11 cellular contexts compared by ENCODE assay signal in genomic region chr10:60446855-60447254, GRCh38. TPM values are rescaled to one million over a fixed set of nuclear protein-coding genes. Genes with fewer than 3 reads are reported as not detected.
DNase-seq lines count a peak whose midpoint lies in the region; ATAC-seq, FAIRE-seq and TF ChIP-seq lines count a peak whose summit lies in the region.
"Had no signal": no experiment of that assay in that cellular context is flagged by ENCODE, and none has a peak within 500 bp of the region (broad histone marks: within the 10 kb centered on the region; RNA-seq: fewer than 3 reads in every experiment).

No MANE protein-coding gene starts in this region.

- no peaks in the 10 kb centered on the region for H4K20me1 ChIP-seq in hepatocyte (ENCODE audit: insufficient read depth, poor library complexity, severe bottlenecking)

- H3K27me3 ChIP-seq in heart left ventricle: no peaks in the 10 kb centered on the region
- no peaks in the 10 kb centered on the region for H3K27me3 ChIP-seq in hepatocyte
- H3K27me3 ChIP-seq in upper lobe of right lung: no peaks in the 10 kb centered on the region
- no peaks in the 10 kb centered on the region for H3K27me3 ChIP-seq in gastroesophageal sphincter
- H3K27me3 ChIP-seq: uterus had no signal

- no peak for TF ChIP-seq POLR2A in heart left ventricle (IDR thresholded peaks at IDR 0.05)
- TF ChIP-seq POLR2A in gastroesophageal sphincter (IDR thresholded peaks at IDR 0.05): no peak
- no peak for TF ChIP-seq POLR2A in GM12891 (IDR thresholded peaks at IDR 0.05; ENCODE audit: low read depth, low read length)

- WGBS in heart left ventricle, 4 donors: 21 to 26% (median 22%) methylated on average over 3 of the region's 3 CpGs
- whole genome bisulfite sequencing in hepatocyte (ENCODE audit: low lambda C conversion rate, missing lambda C conversion rate): 62% methylated on average over 3 of the region's 3 CpGs
- WGBS in gastroesophageal sphincter (ENCODE audit: low coverage in 1 of 2), 2 donors: 52 to 70% methylated on average over 3 of the region's 3 CpGs

- H3K9me3 ChIP-seq in heart left ventricle: no peaks in the 10 kb centered on the region
- no peaks in the 10 kb centered on the region for H3K9me3 ChIP-seq in hepatocyte (ENCODE audit: low read depth)
- no peaks in the 10 kb centered on the region for H3K9me3 ChIP-seq in upper lobe of right lung
- H3K9me3 ChIP-seq in gastroesophageal sphincter: no peaks in the 10 kb centered on the region
- H3K9me3 ChIP-seq: uterus had no signal

- POLR2A ChIA-PET in RWPE1 (lab: Yijun Ruan, JAX; ENCODE audit: low non-redundant PET): no interaction called here

- FAIRE-seq in GM12891 (lab: Jason Lieb, UNC): no peak

- H3K4me3 ChIP-seq in heart left ventricle: no peak overlapping the region
- no peak overlapping the region for H3K4me3 ChIP-seq in hepatocyte
- no peak overlapping the region for H3K4me3 ChIP-seq in upper lobe of right lung
- no peak overlapping the region for H3K4me3 ChIP-seq in gastroesophageal sphincter
- H3K4me3 ChIP-seq: uterus had no signal

- H3K4me1 ChIP-seq in heart left ventricle (peaks cover 0 to 15% (median 12%) of the 10 kb centered on the region in 12 donors), hepatocyte (ENCODE audit: insufficient read depth) (peaks cover 15% of the 10 kb centered on the region), upper lobe of right lung (peaks cover 22% of the 10 kb centered on the region), gastroesophageal sphincter (peaks cover 0 to 18% (median 0%) of the 10 kb centered on the region in 3 donors)
- H3K4me1 ChIP-seq: uterus had no signal

- H2AFZ ChIP-seq in hepatocyte: no peak overlapping the region

- H3K4me2 ChIP-seq in hepatocyte: peak overlapping the region; percentile 29

- CTCF ChIA-PET in RWPE1 (lab: Yijun Ruan, JAX): interaction anchor here (0.6 kb wide), 1 partner anchor 173 kb away, joined by 3 read pairs; no protein-coding TSS in a partner anchor

- peak overlapping the region in 1 of 12 donors; percentile 2 for H3K27ac ChIP-seq in heart left ventricle
- H3K27ac ChIP-seq in hepatocyte: peak overlapping the region; percentile 42
- H3K27ac ChIP-seq in upper lobe of right lung: no peak overlapping the region
- H3K27ac ChIP-seq in gastroesophageal sphincter: no peak overlapping the region
- no peak overlapping the region for H3K27ac ChIP-seq in RWPE1
- H3K27ac ChIP-seq: uterus had no signal

- DNase-seq in heart left ventricle: peak in 1 of 5 donors; percentile 27
- DNase-seq in Right ventricle myocardium inferior (ENCODE audit: missing footprints): no peak
- DNase-seq in SW 1271 (lab: John Stamatoyannopoulos, UW): peak; percentile 5 to 23
- no peak for DNase-seq in hepatocyte (ENCODE audit: low spot score)
- DNase-seq in upper lobe of right lung: no peak
- no peak for DNase-seq in RWPE1 (ENCODE audit: low spot score)
- no peak for DNase-seq in GM12891 (ENCODE audit: insufficient read length, low spot score)
- DNase-seq: CD8-positive, alpha-beta memory T cell; Karpas-422; uterus had no signal

- H3K9me2 ChIP-seq in hepatocyte (replicated peaks; ENCODE audit: insufficient read depth): no peaks in the 10 kb centered on the region

- TF ChIP-seq CTCF in heart left ventricle (IDR thresholded peaks at IDR 0.05) (no peak), hepatocyte (IDR thresholded peaks at IDR 0.05; ENCODE audit: poor library complexity) (no peak), upper lobe of right lung (IDR thresholded peaks at IDR 0.05) (no peak), gastroesophageal sphincter (IDR thresholded peaks at IDR 0.05) (no peak), RWPE1 (conservative IDR thresholded peaks at IDR 0.05; ENCODE audit: low read depth) (no peak)

- no peaks in the 10 kb centered on the region for H3K79me2 ChIP-seq in hepatocyte

- ATAC-seq in heart left ventricle (peak in 3 of 4 donors; percentile 67 to 74 (median 74)), Right ventricle myocardium inferior (no peak), upper lobe of right lung (peak; percentile 97), gastroesophageal sphincter (no peak)

- H3K36me3 ChIP-seq in heart left ventricle: no peaks in the 10 kb centered on the region
- no peaks in the 10 kb centered on the region for H3K36me3 ChIP-seq in hepatocyte (replicated peaks; ENCODE audit: insufficient read depth, low read depth)
- H3K36me3 ChIP-seq in upper lobe of right lung: no peaks in the 10 kb centered on the region
- no peaks in the 10 kb centered on the region for H3K36me3 ChIP-seq in gastroesophageal sphincter
- H3K36me3 ChIP-seq: uterus had no signal

- TF ChIP-seq EP300 in gastroesophageal sphincter (IDR thresholded peaks at IDR 0.05): no peak

- intact Hi-C loops in heart left ventricle (cut with DNase I): loop anchor here in 5 of 10 donors (5.0 to 10.0 kb wide), 4 partner anchors 98 to 200 kb away; no protein-coding TSS in a partner anchor
- intact Hi-C loops in Right ventricle myocardium inferior (cut with DNase I): loop anchor here (10.0 kb wide), 2 partner anchors 98 to 168 kb away; no protein-coding TSS in a partner anchor
- intact Hi-C loops in upper lobe of right lung (cut with DNase I): no loop called here

TF ChIP-seq in GM12891, 5 proteins besides CTCF, POLR2A, EP300 and RAD21:
- TF ChIP-seq PAX5 (IDR thresholded peaks at IDR 0.05; ENCODE audit: insufficient read depth, low read length, severe bottlenecking): no peak
- no peak for TF ChIP-seq POU2F2 (IDR thresholded peaks at IDR 0.05; ENCODE audit: low read depth, low read length)
- TF ChIP-seq POLR2AphosphoS5 (IDR thresholded peaks at IDR 0.05; ENCODE audit: low read depth, low read length): no peak
- no peak for TF ChIP-seq SPI1 (IDR thresholded peaks at IDR 0.05; ENCODE audit: low read depth, low read length)
- no peak for TF ChIP-seq TAF1 (IDR thresholded peaks at IDR 0.05; ENCODE audit: low read depth, low read length)

RNA-seq across cellular contexts. Expression of gene ANK3, which starts 57.2 kb away (rescaled TPM):
- 100 to 1,000 TPM; 192 to 576 (median 242) TPM for total RNA-seq in heart left ventricle
- 100 to 1,000 TPM in 1 of 2 donors, 10 to 100 TPM in 1; 33.8 to 136 TPM for polyA plus RNA-seq in heart left ventricle
- 216 TPM for total RNA-seq in Right ventricle myocardium inferior
- 49.0 and 58.3 TPM in 2 replicates for total RNA-seq in hepatocyte
- 26.2 and 27.7 TPM in 2 replicates for polyA plus RNA-seq in hepatocyte
- total RNA-seq in upper lobe of right lung: 91.1 TPM
- 10 to 100 TPM; 21.1 to 61.5 (median 38.9) TPM for total RNA-seq in gastroesophageal sphincter
- 0.15 TPM for polyA plus RNA-seq in GM12891 (2012; ENCODE audit: low read depth, missing spikeins)

Comparison
In these comparisons a context has a peak if more than half of its experiments do, and no peak if none do; other contexts are left out.
1. ATAC-seq: peak in heart left ventricle (3 of 4) and upper lobe of right lung (single experiment); none in Right ventricle myocardium inferior (single experiment) and gastroesophageal sphincter (single experiment).
2. DNase-seq: peak in SW 1271 (2 of 2); none in Right ventricle myocardium inferior (single experiment), hepatocyte (single experiment), upper lobe of right lung (single experiment), RWPE1 (single experiment) and GM12891 (single experiment).